In the genomic region with DNA sequence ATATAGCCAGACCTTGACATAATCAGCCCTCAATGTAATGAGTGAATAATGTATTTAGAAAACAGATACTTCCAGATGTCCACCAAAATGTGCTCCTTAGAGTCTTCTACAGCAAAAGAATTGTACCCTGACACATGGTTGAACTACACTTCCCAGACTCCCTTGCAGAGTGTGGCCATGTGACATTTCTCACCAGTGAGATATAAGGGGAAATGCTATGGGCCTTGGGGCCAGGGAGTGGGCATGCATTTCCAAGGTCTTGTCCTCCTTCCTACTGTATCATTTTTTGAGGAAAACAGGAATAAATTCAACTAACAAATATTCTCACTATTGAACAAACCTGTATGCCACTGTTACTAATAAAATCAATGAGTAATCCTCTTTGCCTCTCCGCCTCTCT, we compare ENCODE assay signal across 8 cellular contexts.
"Had no signal": no experiment of that assay in that cellular context is flagged by ENCODE, and none has a peak within 500 bp of the region (broad histone marks: within the 10 kb centered on the region; RNA-seq: fewer than 3 reads in every experiment).

No MANE protein-coding gene starts in this region.

- H3K4me3 ChIP-seq: cardiac muscle cell, esophagus muscularis mucosa, mucosa of descending colon, smooth muscle cell, tibial artery had no signal

- ATAC-seq: mucosa of descending colon; naive thymus-derived CD8-positive, alpha-beta T cell; right cardiac atrium had no signal

- H3K9me3 Mint-ChIP-seq: naive thymus-derived CD8-positive, alpha-beta T cell had no signal

- H3K27me3 ChIP-seq: cardiac muscle cell, esophagus muscularis mucosa, tibial artery had no signal

- H3K27ac ChIP-seq: cardiac muscle cell, esophagus muscularis mucosa, tibial artery had no signal

- H3K36me3 Mint-ChIP-seq: naive thymus-derived CD8-positive, alpha-beta T cell had no signal

- H3K27ac Mint-ChIP-seq: naive thymus-derived CD8-positive, alpha-beta T cell had no signal

- DNase-seq: activated naive CD4-positive, alpha-beta T cell treated with Interleukin-2 at 50 U/mL for 16 hours; mucosa of descending colon; naive thymus-derived CD8-positive, alpha-beta T cell; right cardiac atrium; tibial artery had no signal

- H3K4me2 ChIP-seq: smooth muscle cell had no signal

- H3K4me1 ChIP-seq: esophagus muscularis mucosa, tibial artery had no signal

- H3K9me3 ChIP-seq: esophagus muscularis mucosa, mucosa of descending colon, tibial artery had no signal

- H3K36me3 ChIP-seq: cardiac muscle cell, esophagus muscularis mucosa, tibial artery had no signal

- H3K27me3 Mint-ChIP-seq: naive thymus-derived CD8-positive, alpha-beta T cell had no signal

- H3K4me3 Mint-ChIP-seq: naive thymus-derived CD8-positive, alpha-beta T cell had no signal
